In the genomic region with DNA sequence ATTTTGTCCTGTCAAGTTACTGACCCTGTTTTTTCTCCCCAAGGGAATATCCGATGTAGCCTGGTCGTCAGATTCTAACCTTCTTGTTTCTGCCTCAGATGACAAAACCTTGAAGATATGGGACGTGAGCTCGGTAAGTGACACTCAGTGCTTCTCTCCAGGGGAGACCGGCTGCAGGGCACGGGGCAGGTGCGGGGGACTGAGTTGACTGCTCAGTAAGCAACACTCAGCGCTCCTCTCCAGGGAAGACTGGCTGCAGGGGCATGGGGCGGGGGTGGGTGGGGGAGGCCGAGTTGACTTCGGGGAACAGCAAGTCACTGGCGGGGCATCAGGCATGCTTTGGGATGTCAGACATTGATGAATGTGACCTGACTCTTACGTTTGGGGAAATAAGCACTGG, we compare ENCODE assay signal across 21 cellular contexts. TPM values are rescaled to one million over a fixed set of nuclear protein-coding genes. Genes with fewer than 3 reads are reported as not detected.
DNase-seq lines count a peak whose midpoint lies in the region; ATAC-seq and TF ChIP-seq lines count a peak whose summit lies in the region.
"Had no signal": no experiment of that assay in that cellular context is flagged by ENCODE, and none has a peak within 500 bp of the region (broad histone marks: within the 10 kb centered on the region; RNA-seq: fewer than 3 reads in every experiment).

No MANE protein-coding gene starts in this region.

- DNase-seq in T-helper 1 cell (no peak), MCF 10A (ENCODE audit: unreplicated experiment) (no peak), breast epithelium (ENCODE audit: low spot score in 2 of 2) (no peak), nephron progenitor cell (no peak), RPMI8226 (no peak)
- DNase-seq: AML-193; Caco-2; Calu3; CD4-positive, alpha-beta T cell; CD8-positive, alpha-beta T cell; DMS79 treated with DMSO at 0.1 percent for 48 hours; GF-D8 had no signal

- H3K4me3 ChIP-seq in breast epithelium, result no peak overlapping the region
- H3K4me3 ChIP-seq: A549; BLaER1 treated with 17β-estradiol and CSF1 and Interleukin-3, amounts not matched to agents 10 nM and 100 nM had no signal

- no peak for TF ChIP-seq POLR2A in breast epithelium (IDR thresholded peaks at IDR 0.05)

- peaks cover 37% of the 10 kb centered on the region for H3K36me3 Mint-ChIP-seq in T-helper 1 cell treated with Interleukin-12 subunit alpha and Interleukin-12 subunit beta and Interleukin-4 antibody, amounts not matched to agents 30 μg/mL and 1 μg/mL, for 36 hours (ENCODE audit: low read depth)
- peaks cover 73% of the 10 kb centered on the region for H3K36me3 Mint-ChIP-seq in MCF 10A (ENCODE audit: insufficient read depth, unreplicated experiment)
- peaks cover 96% of the 10 kb centered on the region for H3K36me3 Mint-ChIP-seq in dendritic cell treated with granulocyte-macrophage colony-stimulating factor and Interleukin-4, amounts not matched to agents 40 ng/mL and 50 ng/mL, for 4 days (ENCODE audit: low read depth)
- peaks cover 48% of the 10 kb centered on the region for H3K36me3 Mint-ChIP-seq in nephron progenitor cell (ENCODE audit: low read depth)

- H3K27me3 ChIP-seq in breast epithelium, result no peaks in the 10 kb centered on the region
- H3K27me3 ChIP-seq: BLaER1 treated with 17β-estradiol and CSF1 and Interleukin-3, amounts not matched to agents 10 nM and 100 nM had no signal

- peak overlapping the region; percentile 52 for H3K27ac Mint-ChIP-seq in T-helper 1 cell treated with Interleukin-12 subunit alpha and Interleukin-12 subunit beta and Interleukin-4 antibody, amounts not matched to agents 30 μg/mL and 1 μg/mL, for 36 hours
- H3K27ac Mint-ChIP-seq in MCF 10A (ENCODE audit: low read depth, unreplicated experiment), result peak overlapping the region; percentile 35
- H3K27ac Mint-ChIP-seq in dendritic cell treated with granulocyte-macrophage colony-stimulating factor and Interleukin-4, amounts not matched to agents 40 ng/mL and 50 ng/mL, for 4 days, result peak overlapping the region; percentile 83
- H3K27ac Mint-ChIP-seq in nephron progenitor cell, result peak overlapping the region; percentile 58
- H3K27ac Mint-ChIP-seq: B cell; CD4-positive, alpha-beta T cell; CD8-positive, alpha-beta T cell had no signal

- TF ChIP-seq CTCF in MCF 10A (IDR thresholded peaks at IDR 0.05; ENCODE audit: unreplicated experiment) (no peak), breast epithelium (IDR thresholded peaks at IDR 0.05) (no peak), nephron progenitor cell (IDR thresholded peaks at IDR 0.05) (no peak)

- POLR2A ChIA-PET in MCF 10A (lab: Yijun Ruan, JAX), result no interaction called here

- H3K4me1 ChIP-seq in breast epithelium, result peaks cover 3 to 27% of the 10 kb centered on the region in 2 donors

- H3K36me3 ChIP-seq in breast epithelium, result peaks cover 6% of the 10 kb centered on the region

- H3K4me3 Mint-ChIP-seq in T-helper 1 cell treated with Interleukin-12 subunit alpha and Interleukin-12 subunit beta and Interleukin-4 antibody, amounts not matched to agents 30 μg/mL and 1 μg/mL, for 36 hours, result no peak overlapping the region
- H3K4me3 Mint-ChIP-seq in MCF 10A (ENCODE audit: unreplicated experiment), result no peak overlapping the region
- H3K4me3 Mint-ChIP-seq in dendritic cell treated with granulocyte-macrophage colony-stimulating factor and Interleukin-4, amounts not matched to agents 40 ng/mL and 50 ng/mL, for 4 days, result no peak overlapping the region
- no peak overlapping the region for H3K4me3 Mint-ChIP-seq in nephron progenitor cell
- H3K4me3 Mint-ChIP-seq: B cell; CD4-positive, alpha-beta T cell; CD8-positive, alpha-beta T cell had no signal

- H3K27me3 Mint-ChIP-seq in T-helper 1 cell treated with Interleukin-12 subunit alpha and Interleukin-12 subunit beta and Interleukin-4 antibody, amounts not matched to agents 30 μg/mL and 1 μg/mL, for 36 hours (ENCODE audit: low read depth), result no peaks in the 10 kb centered on the region
- H3K27me3 Mint-ChIP-seq in MCF 10A (ENCODE audit: insufficient read depth, unreplicated experiment) (no peaks in the 10 kb centered on the region), nephron progenitor cell (ENCODE audit: low read depth, poor library complexity) (no peaks in the 10 kb centered on the region)
- H3K27me3 Mint-ChIP-seq in dendritic cell treated with granulocyte-macrophage colony-stimulating factor and Interleukin-4, amounts not matched to agents 40 ng/mL and 50 ng/mL, for 4 days, result no peaks in the 10 kb centered on the region
- H3K27me3 Mint-ChIP-seq: B cell; CD4-positive, alpha-beta T cell had no signal

- peaks cover 22% of the 10 kb centered on the region for H3K4me1 Mint-ChIP-seq in T-helper 1 cell treated with Interleukin-12 subunit alpha and Interleukin-12 subunit beta and Interleukin-4 antibody, amounts not matched to agents 30 μg/mL and 1 μg/mL, for 36 hours (ENCODE audit: low read depth)
- H3K4me1 Mint-ChIP-seq in MCF 10A (ENCODE audit: insufficient read depth, unreplicated experiment), result peaks cover 12% of the 10 kb centered on the region
- H3K4me1 Mint-ChIP-seq in dendritic cell treated with granulocyte-macrophage colony-stimulating factor and Interleukin-4, amounts not matched to agents 40 ng/mL and 50 ng/mL, for 4 days (ENCODE audit: low read depth), result peaks cover 47% of the 10 kb centered on the region
- H3K4me1 Mint-ChIP-seq in nephron progenitor cell, result peaks cover 52% of the 10 kb centered on the region

- H3K9me3 Mint-ChIP-seq in T-helper 1 cell treated with Interleukin-12 subunit alpha and Interleukin-12 subunit beta and Interleukin-4 antibody, amounts not matched to agents 30 μg/mL and 1 μg/mL, for 36 hours, result no peaks in the 10 kb centered on the region
- no peaks in the 10 kb centered on the region for H3K9me3 Mint-ChIP-seq in MCF 10A (ENCODE audit: unreplicated experiment)
- H3K9me3 Mint-ChIP-seq in dendritic cell treated with granulocyte-macrophage colony-stimulating factor and Interleukin-4, amounts not matched to agents 40 ng/mL and 50 ng/mL, for 4 days, result no peaks in the 10 kb centered on the region
- H3K9me3 Mint-ChIP-seq in nephron progenitor cell, result no peaks in the 10 kb centered on the region
- H3K9me3 Mint-ChIP-seq: CD4-positive, alpha-beta T cell; CD8-positive, alpha-beta T cell had no signal

- no peak overlapping the region for H3K27ac ChIP-seq in breast epithelium
- H3K27ac ChIP-seq: 22Rv1; A549; BLaER1 treated with 17β-estradiol and CSF1 and Interleukin-3, amounts not matched to agents 10 nM and 100 nM; C4-2B had no signal

- ATAC-seq in GM18511 (IDR thresholded peaks at IDR 0.05; ENCODE audit: unreplicated experiment), result no peak
- ATAC-seq: A549; CD8-positive, alpha-beta T cell had no signal

- intact Hi-C loops in MCF 10A (cut with micrococcal nuclease) (no loop called here), breast epithelium (cut with DNase I; ENCODE audit: low total_unique reads) (no loop called here)
- intact Hi-C loops in dendritic cell treated with granulocyte-macrophage colony-stimulating factor and Interleukin-4, amounts not matched to agents 40 ng/mL and 50 ng/mL, for 4 days (cut with micrococcal nuclease), result no loop called here

- CTCF ChIA-PET in MCF 10A (lab: Yijun Ruan, JAX), result no interaction called here

- no peaks in the 10 kb centered on the region for H3K9me3 ChIP-seq in breast epithelium
- H3K9me3 ChIP-seq: A549; BLaER1 treated with 17β-estradiol and CSF1 and Interleukin-3, amounts not matched to agents 10 nM and 100 nM; Caco-2 had no signal

- BruUV-seq in MCF 10A (replicated peaks; lab: Mats Ljungman, UMichigan), result no TSS peak

RNA-seq across cellular contexts. Expression of a gene that starts 6.0 kb away (rescaled TPM):
- total RNA-seq in MCF 10A (2022) (36.5 and 43.8 TPM in 2 replicates), breast epithelium (10 to 100 TPM; 16.0 to 17.7 (median 17.4) TPM)

RNA-seq across cellular contexts. Expression of a gene that starts 22.5 kb away (rescaled TPM):
- 21.0 and 53.3 TPM in 2 replicates for total RNA-seq in MCF 10A (2022)
- total RNA-seq in breast epithelium, result not detected
- total RNA-seq: A172 had no signal

Comparison
In these comparisons a context has a peak if more than half of its experiments do, and no peak if none do; other contexts are left out.
1. RNA of a gene that starts 22.5 kb away (total RNA-seq): 21.0 to 53.3 TPM in MCF 10A; not detected in breast epithelium; every median in the first group is over 10 times any median in the second.
2. Peak in every context shown above with its lines, with median percentiles within 50 percentile points of each other: H3K27ac Mint-ChIP-seq.